17 cellular contexts compared by ENCODE assay signal in the genomic region with DNA sequence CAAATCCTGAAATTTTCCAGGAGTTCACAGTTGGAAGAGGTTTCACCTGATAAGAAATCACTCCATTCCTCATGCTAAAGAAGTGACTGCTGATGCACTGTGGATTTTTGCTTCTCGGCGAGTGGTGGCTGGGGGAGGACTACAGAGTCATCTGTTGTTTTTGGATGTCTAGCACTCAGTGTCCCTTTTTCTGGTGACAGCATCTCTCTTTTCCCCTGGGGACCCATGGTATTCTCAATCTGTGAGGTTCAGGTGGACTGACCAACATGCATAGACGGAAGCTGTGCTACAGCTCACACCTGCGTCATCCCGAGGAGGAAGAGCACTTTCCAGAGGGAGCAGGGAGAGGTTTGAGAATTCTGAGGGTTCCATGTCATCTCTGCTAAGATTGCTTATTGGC. TPM values are rescaled to one million over a fixed set of nuclear protein-coding genes. Genes with fewer than 3 reads are reported as not detected.
DNase-seq lines count a peak whose midpoint lies in the region; ATAC-seq lines count a peak whose summit lies in the region.
"Had no signal": no experiment of that assay in that cellular context is flagged by ENCODE, and none has a peak within 500 bp of the region (broad histone marks: within the 10 kb centered on the region; RNA-seq: fewer than 3 reads in every experiment).

No MANE protein-coding gene starts in this region.

- H3K4me3 Mint-ChIP-seq in activated T-cell treated with anti-CD3 and anti-CD28 coated beads, Interleukin-2, amount 50 U/mL, for 24 hours, result no peak overlapping the region
- peak overlapping the region; percentile 34 for H3K4me3 Mint-ChIP-seq in activated naive CD8-positive, alpha-beta T cell treated with anti-CD3 and anti-CD28 coated beads, Interleukin-2, amount 50 U/mL, for 24 hours
- peak overlapping the region; percentile 63 for H3K4me3 Mint-ChIP-seq in natural killer cell treated with Interleukin-12 subunit alpha and Interleukin-12 subunit beta and Interleukin-15 and Interleukin-18, amount 100 ng/mL, for 72 hours
- H3K4me3 Mint-ChIP-seq: HFFc6 had no signal

- no peak for ATAC-seq in activated naive CD8-positive, alpha-beta T cell treated with anti-CD3 and anti-CD28 coated beads, Interleukin-2, amount 50 U/mL, for 24 hours
- ATAC-seq in natural killer cell treated with Interleukin-12 subunit alpha and Interleukin-12 subunit beta and Interleukin-15 and Interleukin-18, amount 100 ng/mL, for 72 hours, result no peak
- no peak for ATAC-seq in HG03108 (IDR thresholded peaks at IDR 0.05; ENCODE audit: unreplicated experiment)
- ATAC-seq: A549, gastroesophageal sphincter, left cardiac atrium had no signal

- no peaks in the 10 kb centered on the region for H3K36me3 Mint-ChIP-seq in activated T-cell treated with anti-CD3 and anti-CD28 coated beads, Interleukin-2, amount 50 U/mL, for 24 hours (ENCODE audit: low read depth)
- H3K36me3 Mint-ChIP-seq in activated naive CD8-positive, alpha-beta T cell treated with anti-CD3 and anti-CD28 coated beads, Interleukin-2, amount 50 U/mL, for 24 hours (ENCODE audit: low read depth), result peaks cover 11% of the 10 kb centered on the region
- H3K36me3 Mint-ChIP-seq in natural killer cell treated with Interleukin-12 subunit alpha and Interleukin-12 subunit beta and Interleukin-15 and Interleukin-18, amount 100 ng/mL, for 72 hours, result no peaks in the 10 kb centered on the region

- no peak for DNase-seq in activated T-cell treated with anti-CD3 and anti-CD28 coated beads, Interleukin-2, amount 50 U/mL, for 24 hours
- DNase-seq in activated T-cell treated with anti-CD3 and anti-CD28 coated beads for 4 hours (no peak), NAMALWA (ENCODE audit: low spot score) (peak; percentile 25), NCI-H1105 treated with DMSO at 0.1 percent for 48 hours (lab: John Stamatoyannopoulos, UW) (no peak), DMS114 treated with DMSO at 0.1 percent for 48 hours (lab: John Stamatoyannopoulos, UW; ENCODE audit: unreplicated experiment) (no peak)
- DNase-seq in activated naive CD8-positive, alpha-beta T cell treated with anti-CD3 and anti-CD28 coated beads, Interleukin-2, amount 50 U/mL, for 24 hours, result no peak
- no peak for DNase-seq in natural killer cell treated with Interleukin-12 subunit alpha and Interleukin-12 subunit beta and Interleukin-15 and Interleukin-18, amount 100 ng/mL, for 72 hours (ENCODE audit: low spot score)
- DNase-seq: HFFc6; KG1; left cardiac atrium; NCI-H1092; NCI-H510A treated with DMSO at 0.1 percent for 48 hours; stimulated activated CD4-positive, alpha-beta T cell treated with anti-CD3 and anti-CD28 coated beads, Interleukin-4, amount 100 ng/mL, for 4 hours had no signal

- no peaks in the 10 kb centered on the region for H3K9me3 Mint-ChIP-seq in activated T-cell treated with anti-CD3 and anti-CD28 coated beads, Interleukin-2, amount 50 U/mL, for 24 hours
- H3K9me3 Mint-ChIP-seq in activated naive CD8-positive, alpha-beta T cell treated with anti-CD3 and anti-CD28 coated beads, Interleukin-2, amount 50 U/mL, for 24 hours, result peaks cover 12% of the 10 kb centered on the region
- peaks cover 2% of the 10 kb centered on the region for H3K9me3 Mint-ChIP-seq in natural killer cell treated with Interleukin-12 subunit alpha and Interleukin-12 subunit beta and Interleukin-15 and Interleukin-18, amount 100 ng/mL, for 72 hours

- H3K4me1 Mint-ChIP-seq in activated T-cell treated with anti-CD3 and anti-CD28 coated beads, Interleukin-2, amount 50 U/mL, for 24 hours (ENCODE audit: low read depth), result peaks cover 75% of the 10 kb centered on the region
- H3K4me1 Mint-ChIP-seq in activated naive CD8-positive, alpha-beta T cell treated with anti-CD3 and anti-CD28 coated beads, Interleukin-2, amount 50 U/mL, for 24 hours, result peaks cover 81% of the 10 kb centered on the region
- peaks cover 52 to 64% of the 10 kb centered on the region in 2 donors for H3K4me1 Mint-ChIP-seq in natural killer cell treated with Interleukin-12 subunit alpha and Interleukin-12 subunit beta and Interleukin-15 and Interleukin-18, amount 100 ng/mL, for 72 hours (ENCODE audit: low read depth in 2 of 2)

- H3K27ac Mint-ChIP-seq in activated T-cell treated with anti-CD3 and anti-CD28 coated beads, Interleukin-2, amount 50 U/mL, for 24 hours, result peak overlapping the region; percentile 53
- H3K27ac Mint-ChIP-seq in activated naive CD8-positive, alpha-beta T cell treated with anti-CD3 and anti-CD28 coated beads, Interleukin-2, amount 50 U/mL, for 24 hours, result peak overlapping the region; percentile 91
- H3K27ac Mint-ChIP-seq in natural killer cell treated with Interleukin-12 subunit alpha and Interleukin-12 subunit beta and Interleukin-15 and Interleukin-18, amount 100 ng/mL, for 72 hours, result peak overlapping the region; percentile 45 to 64
- H3K27ac Mint-ChIP-seq: HFFc6 had no signal

- no peaks in the 10 kb centered on the region for H3K27me3 Mint-ChIP-seq in activated T-cell treated with anti-CD3 and anti-CD28 coated beads, Interleukin-2, amount 50 U/mL, for 24 hours
- H3K27me3 Mint-ChIP-seq in activated naive CD8-positive, alpha-beta T cell treated with anti-CD3 and anti-CD28 coated beads, Interleukin-2, amount 50 U/mL, for 24 hours, result no peaks in the 10 kb centered on the region
- H3K27me3 Mint-ChIP-seq in natural killer cell treated with Interleukin-12 subunit alpha and Interleukin-12 subunit beta and Interleukin-15 and Interleukin-18, amount 100 ng/mL, for 72 hours, result no peaks in the 10 kb centered on the region

RNA-seq across cellular contexts. Expression of a gene that starts 42.7 kb away (rescaled TPM):
- 1 to 10 TPM; 3.3 to 5.7 TPM for total RNA-seq in natural killer cell treated with Interleukin-12 subunit alpha and Interleukin-12 subunit beta and Interleukin-15 and Interleukin-18, amount 100 ng/mL, for 72 hours
- total RNA-seq: HFFc6, smooth muscle cell had no signal
